ENCODE assay signal across 1 cellular context in genomic region chr2:197261808-197262226, GRCh38.
TF ChIP-seq lines count a peak whose summit lies in the region.

No MANE protein-coding gene starts in this region.

TF ChIP-seq in GM12878, 131 proteins besides CTCF, POLR2A, EP300 and RAD21 (continued from another document and continues in another):
- TF ChIP-seq ZBTB40 (IDR thresholded peaks at IDR 0.05; ENCODE audit: borderline replicate concordance) (0 out of 2 replicates have a peak, but pooled peaks have one; percentile 12), TAF1 (IDR thresholded peaks at IDR 0.05; ENCODE audit: borderline replicate concordance, low read depth, low read length) (no peak), IRF4 (IDR thresholded peaks at IDR 0.05; ENCODE audit: low read depth, low read length) (no peak), NKRF (conservative IDR thresholded peaks at IDR 0.05) (no peak), ZNF217 (IDR thresholded peaks at IDR 0.05) (0 out of 2 replicates have a peak, but pooled peaks have one; percentile 5), BRCA1 (IDR thresholded peaks at IDR 0.05; ENCODE audit: low read depth, low read length) (no peak), POU2F2 (IDR thresholded peaks at IDR 0.05; ENCODE audit: borderline replicate concordance, low read depth, low read length) (peak; percentile 90; the same call in 2 of the 3 replicates), ZBTB11 (CRISPR knock-in tag; IDR thresholded peaks at IDR 0.05) (no peak), ZNF274 (IDR thresholded peaks at IDR 0.05; ENCODE audit: insufficient read depth, insufficient read length) (no peak), SPI1 (IDR thresholded peaks at IDR 0.05; ENCODE audit: borderline replicate concordance, insufficient read depth, low read depth, low read length) (peak; percentile 73), ATF7 (IDR thresholded peaks at IDR 0.05; ENCODE audit: low read depth) (0 out of 2 replicates have a peak, but pooled peaks have one; percentile 16), E2F8 (IDR thresholded peaks at IDR 0.05; ENCODE audit: low read depth, partially characterized antibody) (no peak), CBX5 (IDR thresholded peaks at IDR 0.05; ENCODE audit: low read depth) (no peak), CUX1 (IDR thresholded peaks at IDR 0.05; ENCODE audit: insufficient replicate concordance, low read depth, low read length) (no peak), PKNOX1 (IDR thresholded peaks at IDR 0.05) (peak; percentile 49; the same call in 1 of the 2 replicates), FOXM1 (IDR thresholded peaks at IDR 0.05; ENCODE audit: low read depth, low read length) (no peak), MAX (IDR thresholded peaks at IDR 0.05; ENCODE audit: low read depth, low read length) (no peak), ZBTB33 (IDR thresholded peaks at IDR 0.05) (no peak), RUNX3 (IDR thresholded peaks at IDR 0.05; ENCODE audit: low read length) (no peak), BACH1 (IDR thresholded peaks at IDR 0.05; ENCODE audit: borderline replicate concordance) (no peak), IKZF2 (IDR thresholded peaks at IDR 0.05) (peak; percentile 52 to 69; a peak in 3 of 4 replicates), MXI1 (IDR thresholded peaks at IDR 0.05; ENCODE audit: low read depth, low read length) (no peak), IKZF1 (conservative IDR thresholded peaks at IDR 0.05) (peak; percentile 34; the same call in 1 of the 2 replicates), USF1 (IDR thresholded peaks at IDR 0.05; ENCODE audit: borderline replicate concordance, extremely low read length, insufficient read depth, low read depth, low read length) (no peak)
